ENCODE assay signal across 1 cellular context in genomic region chr3:146065573-146066006, GRCh38.
TF ChIP-seq lines count a peak whose summit lies in the region.

No MANE protein-coding gene starts in this region.

TF ChIP-seq in WTC11, 78 proteins besides CTCF, POLR2A, EP300 and RAD21 (continued from another document):
- TF ChIP-seq MLX (CRISPR knock-in tag; IDR thresholded peaks at IDR 0.05) (no peak), ESRRA (CRISPR knock-in tag; IDR thresholded peaks at IDR 0.05; ENCODE audit: borderline replicate concordance) (no peak)
